13 cellular contexts compared by ENCODE assay signal in the genomic region with DNA sequence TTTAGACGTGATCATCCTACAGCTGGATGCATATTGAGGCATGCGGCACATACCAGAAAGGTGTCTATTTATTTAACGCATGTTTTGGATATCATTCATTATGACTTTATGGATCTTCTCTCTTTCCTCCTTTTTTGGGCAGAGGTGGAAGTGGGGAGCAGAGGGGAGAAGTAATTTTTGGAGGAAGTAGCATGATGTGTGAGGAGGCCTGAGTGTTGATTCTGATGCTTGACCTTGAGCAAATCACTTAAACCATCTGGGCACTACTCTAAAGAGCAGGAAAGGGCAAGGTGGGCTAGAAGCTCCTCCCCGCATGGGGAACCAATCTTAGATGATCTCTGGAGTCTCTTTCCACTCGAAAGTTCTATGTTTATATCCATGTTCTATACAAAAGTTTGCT.
DNase-seq lines count a peak whose midpoint lies in the region; ATAC-seq and TF ChIP-seq lines count a peak whose summit lies in the region.
"Had no signal": no experiment of that assay in that cellular context is flagged by ENCODE, and none has a peak within 500 bp of the region (broad histone marks: within the 10 kb centered on the region; RNA-seq: fewer than 3 reads in every experiment).

No MANE protein-coding gene starts in this region.

- H3K27ac ChIP-seq in PC-3 (ENCODE audit: low read length), result no peak overlapping the region
- peak overlapping the region; percentile 85 for H3K27ac ChIP-seq in psoas muscle
- H3K27ac ChIP-seq: RWPE1 had no signal

- CTCF ChIA-PET in PC-3 (lab: Charles Lee), result no interaction called here

- H3K36me3 ChIP-seq in PC-3 (ENCODE audit: low read depth, low read length), result no peaks in the 10 kb centered on the region
- H3K36me3 ChIP-seq in psoas muscle (ENCODE audit: insufficient read depth in 1 of 2, low read depth in 1 of 2), result no peaks in the 10 kb centered on the region
- H3K36me3 ChIP-seq in H7 (replicated peaks; ENCODE audit: control insufficient read depth, insufficient read depth, low read length), result no peaks in the 10 kb centered on the region

- H3K9ac ChIP-seq in PC-3 (ENCODE audit: low read length), result no peak overlapping the region

- 54 to 57% (median 55%) methylated on average over 5 of the region's 5 CpGs for WGBS in psoas muscle, 3 donors

- H3K9me2 ChIP-seq in PC-3 (replicated peaks; ENCODE audit: low read length), result no peaks in the 10 kb centered on the region

- ATAC-seq in PC-3 (no peak), psoas muscle (no peak), HG03139 (IDR thresholded peaks at IDR 0.05; ENCODE audit: unreplicated experiment) (no peak)

- TF ChIP-seq CTCF in PC-3 (conservative IDR thresholded peaks at IDR 0.05; ENCODE audit: low read depth, low read length) (no peak), fibroblast of pulmonary artery (IDR thresholded peaks at IDR 0.05; ENCODE audit: low read length, missing control alignments) (no peak), psoas muscle (IDR thresholded peaks at IDR 0.05) (no peak)

- intact Hi-C loops in PC-3 (cut with micrococcal nuclease), result loop anchor here (2.0 to 5.0 kb wide), 5 partner anchors 60 to 165 kb away; no protein-coding TSS in a partner anchor
- intact Hi-C loops in psoas muscle (cut with DNase I), result loop anchor here (2.0 to 5.0 kb wide), 4 partner anchors 60 to 295 kb away; no protein-coding TSS in a partner anchor

- H2AFZ ChIP-seq in PC-3 (ENCODE audit: low read length), result no peak overlapping the region

- H3K4me1 ChIP-seq in PC-3 (ENCODE audit: insufficient read depth, low read length), result peaks cover 31% of the 10 kb centered on the region
- peaks cover 38% of the 10 kb centered on the region for H3K4me1 ChIP-seq in psoas muscle

- POLR2A ChIA-PET in PC-3 (lab: Charles Lee; ENCODE audit: unreplicated experiment), result no interaction called here

- H3K79me2 ChIP-seq in PC-3 (ENCODE audit: low read length), result peaks cover 13% of the 10 kb centered on the region

- H3K27me3 ChIP-seq in PC-3 (ENCODE audit: low read length) (no peaks in the 10 kb centered on the region), psoas muscle (ENCODE audit: insufficient read depth in 3 of 3, low read length in 2 of 3) (no peaks in the 10 kb centered on the region), H7 (ENCODE audit: control insufficient read depth, insufficient read depth, low read length) (no peaks in the 10 kb centered on the region)

- DNase-seq in CD1c-positive myeloid dendritic cell (ENCODE audit: extremely low spot score) (peak; percentile 29), PC-3 (no peak), fibroblast of pulmonary artery (ENCODE audit: low read depth) (no peak), psoas muscle (no peak), NCI-H2196 treated with DMSO at 0.1 percent for 48 hours (lab: John Stamatoyannopoulos, UW; ENCODE audit: unreplicated experiment) (no peak), H7 (no peak), mesenteric fat pad (ENCODE audit: low spot score) (no peak)
- DNase-seq: activated naive CD4-positive, alpha-beta T cell treated with Interleukin-2 at 50 U/mL for 16 hours; islet precursor cell; NCI-H1092 treated with DMSO at 0.1 percent for 48 hours; stimulated activated CD4-positive, alpha-beta T cell treated with anti-CD3 and anti-CD28 coated beads, Interleukin-2, amount 100 ng/mL, for 24 hours had no signal

- H3F3A ChIP-seq in PC-3 (ENCODE audit: low read length, unreplicated experiment), result peaks cover 5% of the 10 kb centered on the region

- H3K4me2 ChIP-seq in PC-3 (ENCODE audit: low read length), result peak overlapping the region; percentile 93

- BruUV-seq in PC-3 (replicated peaks; lab: Mats Ljungman, UMichigan), result no TSS peak

- no peaks in the 10 kb centered on the region for H3K9me3 ChIP-seq in PC-3 (ENCODE audit: low read length)
- H3K9me3 ChIP-seq in psoas muscle, result no peaks in the 10 kb centered on the region

- no peaks in the 10 kb centered on the region for H4K20me1 ChIP-seq in PC-3 (ENCODE audit: low read length)

- H3K4me3 ChIP-seq in PC-3 (ENCODE audit: low read length) (peak overlapping the region; percentile 77), fibroblast of pulmonary artery (replicated peaks; ENCODE audit: low read depth, low read length) (peak overlapping the region; percentile 58), psoas muscle (peak overlapping the region; percentile 67), H7 (ENCODE audit: insufficient read depth, low read depth, low read length) (no peak overlapping the region)
